Comparison of ENCODE assay signal across 19 cellular contexts in genomic region chr11:967995-968751, GRCh38.
"Had no signal": no experiment of that assay in that cellular context is flagged by ENCODE, and none has a peak within 500 bp of the region (broad histone marks: within the 10 kb centered on the region; RNA-seq: fewer than 3 reads in every experiment).

No MANE protein-coding gene starts in this region.

- DNase-seq: activated CD4-positive, alpha-beta memory T cell treated with anti-CD3 and anti-CD28 coated beads, Interleukin-2, amount 10 ng/mL, durations not matched to agents 7 days and 5 days; activated CD4-positive, alpha-beta T cell treated with anti-CD3 and anti-CD28 coated beads for 4 hours; activated CD8-positive, alpha-beta memory T cell treated with anti-CD3 and anti-CD28 coated beads, Interleukin-2, amount 10 ng/mL, durations not matched to agents 7 days and 5 days; activated naive CD4-positive, alpha-beta T cell treated with Interleukin-2 at 50 U/mL for 16 hours; activated naive CD8-positive, alpha-beta T cell treated with anti-CD3 and anti-CD28 coated beads, Interleukin-2, amount 10 ng/mL, durations not matched to agents 7 days and 5 days; activated T-cell treated with anti-CD3 and anti-CD28 coated beads, Interleukin-2, amount 50 U/mL, for 24 hours; amygdala; dermis blood vessel endothelial cell; effector memory CD4-positive, alpha-beta T cell; esophagus squamous epithelium; left colon; lower lobe of right lung; nephron progenitor cell; psoas muscle; sigmoid colon; stimulated activated naive CD4-positive, alpha-beta T cell; thyroid gland had no signal

- H3K4me1 ChIP-seq: psoas muscle had no signal

- H3K4me3 ChIP-seq: esophagus squamous epithelium, lower lobe of right lung, psoas muscle, sigmoid colon, thyroid gland had no signal

- H3K9me3 ChIP-seq: esophagus squamous epithelium, lower lobe of right lung, psoas muscle, sigmoid colon, thyroid gland had no signal

- H3K27me3 ChIP-seq: esophagus squamous epithelium, sigmoid colon, thyroid gland had no signal

- ATAC-seq: activated CD8-positive, alpha-beta memory T cell treated with anti-CD3 and anti-CD28 coated beads, Interleukin-2, amount 10 ng/mL, durations not matched to agents 7 days and 5 days; left colon; lower lobe of right lung; psoas muscle; T-cell; WTC11 had no signal

- H3K27ac ChIP-seq: esophagus squamous epithelium, lower lobe of right lung, psoas muscle, sigmoid colon, thyroid gland had no signal
